Comparison of ENCODE assay signal across 11 cellular contexts in genomic region chr18:66119347-66119746, GRCh38.
"Had no signal": no experiment of that assay in that cellular context is flagged by ENCODE, and none has a peak within 500 bp of the region (broad histone marks: within the 10 kb centered on the region; RNA-seq: fewer than 3 reads in every experiment).

No MANE protein-coding gene starts in this region.

- H3K4me2 ChIP-seq: GM23338 had no signal

- ATAC-seq: GM23338, HCT116 had no signal

- H3K9me3 ChIP-seq: HAP-1 had no signal

- H3K36me3 ChIP-seq: HAP-1 had no signal

- FAIRE-seq: H1, H54 had no signal

- DNase-seq: GM23248, GOT3, H7, H9, HCEC 1CT, HFFc6 had no signal

- H3K4me1 ChIP-seq: HAP-1 had no signal

- H2AFZ ChIP-seq: GM23248, GM23338 had no signal

- H3K4me3 ChIP-seq: GM23248, GM23338, HAP-1 had no signal

- H3K27ac ChIP-seq: GM23248 had no signal

- H3K9ac ChIP-seq: GM23248 had no signal
